Comparison of ENCODE assay signal across 1 cellular context in genomic region chr9:132590318-132591182, GRCh38.
TF ChIP-seq lines count a peak whose summit lies in the region.

No MANE protein-coding gene starts in this region.

TF ChIP-seq in H1, 55 proteins besides CTCF, POLR2A, EP300 and RAD21:
- no peak for TF ChIP-seq SP2 (IDR thresholded peaks at IDR 0.05; ENCODE audit: low read length)
- TF ChIP-seq TEAD4 (IDR thresholded peaks at IDR 0.05; ENCODE audit: low read depth, low read length): no peak
- no peak for TF ChIP-seq USF2 (IDR thresholded peaks at IDR 0.05; ENCODE audit: low read length)
- no peak for TF ChIP-seq E2F6 (IDR thresholded peaks at IDR 0.05)
- TF ChIP-seq JUND (IDR thresholded peaks at IDR 0.05; ENCODE audit: low read length): no peak
- no peak for TF ChIP-seq BRCA1 (IDR thresholded peaks at IDR 0.05; ENCODE audit: low read depth, low read length)
- no peak for TF ChIP-seq NANOG (IDR thresholded peaks at IDR 0.05; ENCODE audit: insufficient read depth, low read depth, low read length, poor library complexity, severe bottlenecking)
- TF ChIP-seq CHD2 (IDR thresholded peaks at IDR 0.05; ENCODE audit: low read length): no peak
- TF ChIP-seq HDAC2 (IDR thresholded peaks at IDR 0.05; ENCODE audit: borderline replicate concordance in 1 of 2, low read depth in 2 of 2, low read length in 2 of 2): no peak; a peak in 1 of 4 replicates
- TF ChIP-seq SRF (IDR thresholded peaks at IDR 0.05; ENCODE audit: low read depth, low read length): no peak
- TF ChIP-seq RFX5 (IDR thresholded peaks at IDR 0.05; ENCODE audit: borderline replicate concordance, low read depth, low read length): no peak
- TF ChIP-seq SIN3A (conservative IDR thresholded peaks at IDR 0.05 in 1 of 2, IDR thresholded peaks at IDR 0.05 in 1 of 2; ENCODE audit: low read depth in 1 of 2, low read length in 2 of 2): no peak
- no peak for TF ChIP-seq POLR2AphosphoS5 (IDR thresholded peaks at IDR 0.05; ENCODE audit: low read depth, low read length)
- TF ChIP-seq SP4 (IDR thresholded peaks at IDR 0.05; ENCODE audit: low read length): no peak
- no peak for TF ChIP-seq YY1 (IDR thresholded peaks at IDR 0.05; ENCODE audit: low read depth, low read length)
- peak; percentile 53 for TF ChIP-seq KDM4A (IDR thresholded peaks at IDR 0.05; ENCODE audit: low read depth, low read length, severe bottlenecking)
- TF ChIP-seq JUN (IDR thresholded peaks at IDR 0.05; ENCODE audit: low read depth, low read length): no peak
- TF ChIP-seq KDM5A (IDR thresholded peaks at IDR 0.05; ENCODE audit: low read length): no peak
- TF ChIP-seq PHF8 (conservative IDR thresholded peaks at IDR 0.05; ENCODE audit: low read depth, low read length): no peak
- TF ChIP-seq GTF2F1 (IDR thresholded peaks at IDR 0.05; ENCODE audit: borderline replicate concordance, low read depth, low read length): no peak
- TF ChIP-seq TCF12 (IDR thresholded peaks at IDR 0.05; ENCODE audit: low read depth, low read length): no peak
- no peak; the same call in 1 of the 2 replicates for TF ChIP-seq BACH1 (IDR thresholded peaks at IDR 0.05; ENCODE audit: low read length)
- TF ChIP-seq TAF1 (IDR thresholded peaks at IDR 0.05; ENCODE audit: low read depth, low read length): no peak
- TF ChIP-seq KDM1A (IDR thresholded peaks at IDR 0.05; ENCODE audit: borderline replicate concordance, low read length): 0 out of 2 replicates have a peak, but pooled peaks have one; percentile 12
- peak; percentile 43 for TF ChIP-seq ASH2L (IDR thresholded peaks at IDR 0.05; ENCODE audit: low read length)
- TF ChIP-seq MAX (IDR thresholded peaks at IDR 0.05): no peak
- TF ChIP-seq TAF7 (optimal IDR thresholded peaks at IDR 0.05; ENCODE audit: borderline replicate concordance, low read depth, low read length): no peak
- TF ChIP-seq ATF2 (IDR thresholded peaks at IDR 0.05; ENCODE audit: low read length): no peak
- TF ChIP-seq CBX8 (IDR thresholded peaks at IDR 0.05; ENCODE audit: borderline replicate concordance, low read depth, low read length): no peak
- TF ChIP-seq MAFK (IDR thresholded peaks at IDR 0.05; ENCODE audit: low read depth, low read length): no peak
- TF ChIP-seq RXRA (IDR thresholded peaks at IDR 0.05; ENCODE audit: insufficient read depth, low read depth, low read length): no peak
- TF ChIP-seq SUZ12 (IDR thresholded peaks at IDR 0.05; ENCODE audit: low read length): peak; percentile 39
- no peak for TF ChIP-seq CHD1 (IDR thresholded peaks at IDR 0.05; ENCODE audit: low read depth, low read length)
- TF ChIP-seq ZNF274 (IDR thresholded peaks at IDR 0.05; ENCODE audit: borderline replicate concordance, extremely low read depth, low read length): no peak
- no peak for TF ChIP-seq BCL11A (IDR thresholded peaks at IDR 0.05; ENCODE audit: low read depth in 2 of 2, low read length in 2 of 2)
- TF ChIP-seq EGR1 (IDR thresholded peaks at IDR 0.05; ENCODE audit: borderline replicate concordance, low read depth, low read length): no peak
- TF ChIP-seq POU5F1 (IDR thresholded peaks at IDR 0.05; ENCODE audit: low read depth, low read length): no peak
- no peak for TF ChIP-seq CBX5 (IDR thresholded peaks at IDR 0.05; ENCODE audit: low read depth, low read length)
- no peak for TF ChIP-seq NRF1 (IDR thresholded peaks at IDR 0.05; ENCODE audit: low read depth, low read length)
- no peak for TF ChIP-seq FOSL1 (IDR thresholded peaks at IDR 0.05; ENCODE audit: insufficient read depth, low read depth, low read length)
- no peak for TF ChIP-seq ATF3 (IDR thresholded peaks at IDR 0.05; ENCODE audit: insufficient read depth, low read depth, low read length)
- TF ChIP-seq SP1 (IDR thresholded peaks at IDR 0.05; ENCODE audit: low read depth, low read length): no peak
- peak; percentile 17 for TF ChIP-seq EZH2 (IDR thresholded peaks at IDR 0.05; ENCODE audit: low read depth, low read length, severe bottlenecking)
